Comparison of ENCODE assay signal across 18 cellular contexts in genomic region chr3:5110307-5110706, GRCh38. TPM values are rescaled to one million over a fixed set of nuclear protein-coding genes. Genes with fewer than 3 reads are reported as not detected.
DNase-seq lines count a peak whose midpoint lies in the region; ATAC-seq, FAIRE-seq and TF ChIP-seq lines count a peak whose summit lies in the region.
"Had no signal": no experiment of that assay in that cellular context is flagged by ENCODE, and none has a peak within 500 bp of the region (broad histone marks: within the 10 kb centered on the region; RNA-seq: fewer than 3 reads in every experiment).

No MANE protein-coding gene starts in this region.

- no peak for TF ChIP-seq EP300 in A549 (IDR thresholded peaks at IDR 0.05)

- no peaks in the 10 kb centered on the region for H3K9me3 Mint-ChIP-seq in Caco-2 (ENCODE audit: unreplicated experiment)
- H3K9me3 Mint-ChIP-seq in activated naive CD8-positive, alpha-beta T cell treated with anti-CD3 and anti-CD28 coated beads for 36 hours, result no peaks in the 10 kb centered on the region
- H3K9me3 Mint-ChIP-seq: CD4-positive, alpha-beta T cell; CD8-positive, alpha-beta T cell had no signal

- FAIRE-seq in A549 (lab: Jason Lieb, UNC) (no peak), urothelium cell line (lab: Jason Lieb, UNC) (no peak)
- FAIRE-seq: A204.1, G401.6, GM19239 had no signal

- DNase-seq in A549 (ENCODE audit: low read depth in 1 of 2, low spot score in 1 of 2) (peak in 1 of 2 experiments; percentile 46), Caco-2 (peak; percentile 27 to 40), HuH-7 (ENCODE audit: low spot score) (peak; percentile 76), urothelium cell line (ENCODE audit: low spot score) (no peak)
- no peak for DNase-seq in activated naive CD8-positive, alpha-beta T cell treated with anti-CD3 and anti-CD28 coated beads for 36 hours
- no peak for DNase-seq in activated CD4-positive, alpha-beta T cell treated with anti-CD3 and anti-CD28 coated beads, Interleukin-2, amount 50 U/mL, for 48 hours
- DNase-seq: 8988T; AML-193; CD4-positive, alpha-beta T cell; CD8-positive, alpha-beta T cell; DMS79 treated with DMSO at 0.1 percent for 48 hours; GF-D8 had no signal

- no peak overlapping the region for H3K27ac ChIP-seq in A549
- H3K27ac ChIP-seq: BLaER1 treated with 17β-estradiol and CSF1 and Interleukin-3, amounts not matched to agents 10 nM and 100 nM; C4-2B had no signal

- no peak overlapping the region for H3K4me3 Mint-ChIP-seq in Caco-2 (ENCODE audit: unreplicated experiment)
- no peak overlapping the region for H3K4me3 Mint-ChIP-seq in activated naive CD8-positive, alpha-beta T cell treated with anti-CD3 and anti-CD28 coated beads for 36 hours
- H3K4me3 Mint-ChIP-seq: B cell; CD4-positive, alpha-beta T cell; CD8-positive, alpha-beta T cell had no signal

- H3K36me3 ChIP-seq in Caco-2 (ENCODE audit: control insufficient read depth, insufficient read depth, low read length), result no peaks in the 10 kb centered on the region
- H3K36me3 ChIP-seq: BLaER1 treated with 17β-estradiol and CSF1 and Interleukin-3, amounts not matched to agents 10 nM and 100 nM had no signal

- POLR2A ChIA-PET in A549 (lab: Yijun Ruan, JAX) (interaction anchor here (0.5 kb wide), 1 partner anchor 615 kb away, joined by 3 read pairs; no protein-coding TSS in a partner anchor), Caco-2 (lab: Charles Lee) (no interaction called here)

- no TSS peak for BruUV-seq in Caco-2 (replicated peaks; lab: Mats Ljungman, UMichigan)

- peak; percentile 54 to 63; a peak in 4 of 6 replicates for ATAC-seq in A549
- ATAC-seq: CD8-positive, alpha-beta T cell had no signal

- TF ChIP-seq CTCF in A549 (IDR thresholded peaks at IDR 0.05) (no peak), Caco-2 (IDR thresholded peaks at IDR 0.05; ENCODE audit: insufficient read depth in 1 of 2, low read depth in 1 of 2, low read length in 1 of 2, severe bottlenecking in 1 of 2, unreplicated experiment in 1 of 2) (no peak)

- CTCF ChIA-PET in A549 (lab: Yijun Ruan, JAX), result interaction anchor here (0.9 to 1.4 kb wide), 3 partner anchors 12 to 398 kb away, joined by 4 to 5 read pairs (median 5); partner anchors contain the start of gene ARL8B
- CTCF ChIA-PET in Caco-2 (lab: Charles Lee), result no interaction called here

- 0 out of 3 replicates have a peak overlapping the region, but pooled peaks have one; percentile 24 for H3K4me2 ChIP-seq in A549
- H3K4me2 ChIP-seq: BLaER1 treated with 17β-estradiol and CSF1 and Interleukin-3, amounts not matched to agents 10 nM and 100 nM had no signal

- no peaks in the 10 kb centered on the region for H3K27me3 ChIP-seq in Caco-2 (replicated peaks; ENCODE audit: control insufficient read depth, insufficient read depth, low read length)
- H3K27me3 ChIP-seq: BLaER1 treated with 17β-estradiol and CSF1 and Interleukin-3, amounts not matched to agents 10 nM and 100 nM had no signal

- no peaks in the 10 kb centered on the region for H3K27me3 Mint-ChIP-seq in Caco-2 (ENCODE audit: insufficient read depth, unreplicated experiment)
- H3K27me3 Mint-ChIP-seq in activated naive CD8-positive, alpha-beta T cell treated with anti-CD3 and anti-CD28 coated beads for 36 hours, result no peaks in the 10 kb centered on the region
- H3K27me3 Mint-ChIP-seq: CD4-positive, alpha-beta T cell had no signal

- no peak for TF ChIP-seq RAD21 in A549 (conservative IDR thresholded peaks at IDR 0.05 in 1 of 2, IDR thresholded peaks at IDR 0.05 in 1 of 2)

- H3K4me3 ChIP-seq in A549, result no peak overlapping the region
- H3K4me3 ChIP-seq in Caco-2 (ENCODE audit: low read depth, low read length), result no peak overlapping the region
- H3K4me3 ChIP-seq: BLaER1 treated with 17β-estradiol and CSF1 and Interleukin-3, amounts not matched to agents 10 nM and 100 nM had no signal

- H3K36me3 Mint-ChIP-seq in Caco-2 (ENCODE audit: insufficient read depth, unreplicated experiment), result no peaks in the 10 kb centered on the region
- no peaks in the 10 kb centered on the region for H3K36me3 Mint-ChIP-seq in activated naive CD8-positive, alpha-beta T cell treated with anti-CD3 and anti-CD28 coated beads for 36 hours
- H3K36me3 Mint-ChIP-seq: CD8-positive, alpha-beta T cell had no signal

- no peak overlapping the region for H3K27ac Mint-ChIP-seq in Caco-2 (ENCODE audit: unreplicated experiment)
- H3K27ac Mint-ChIP-seq in activated naive CD8-positive, alpha-beta T cell treated with anti-CD3 and anti-CD28 coated beads for 36 hours, result no peak overlapping the region
- H3K27ac Mint-ChIP-seq: B cell; CD4-positive, alpha-beta T cell; CD8-positive, alpha-beta T cell had no signal

- H3K4me1 Mint-ChIP-seq in Caco-2 (ENCODE audit: low read depth, unreplicated experiment), result peaks cover 8% of the 10 kb centered on the region
- no peaks in the 10 kb centered on the region for H3K4me1 Mint-ChIP-seq in activated naive CD8-positive, alpha-beta T cell treated with anti-CD3 and anti-CD28 coated beads for 36 hours
- H3K4me1 Mint-ChIP-seq: B cell had no signal

- intact Hi-C loops in Caco-2 (cut with micrococcal nuclease; ENCODE audit: unreplicated experiment), result no loop called here

- WGBS in A549 (ENCODE audit: missing lambda C conversion rate), result 26% methylated on average over 3 of the region's 3 CpGs

- no peak for TF ChIP-seq POLR2A in A549 (IDR thresholded peaks at IDR 0.05; ENCODE audit: low read length)

- H3K9me3 ChIP-seq in A549, result no peaks in the 10 kb centered on the region
- H3K9me3 ChIP-seq in Caco-2, result 0 out of 2 replicates have a peak, but pooled peaks cover 2% of the 10 kb centered on the region

- peaks cover 2% of the 10 kb centered on the region; the same call in 1 of the 3 replicates for H3K4me1 ChIP-seq in A549
- H3K4me1 ChIP-seq in Caco-2, result peaks cover 19% of the 10 kb centered on the region

TF ChIP-seq in A549, 52 proteins besides CTCF, POLR2A, EP300 and RAD21:
- TF ChIP-seq PHF8 (IDR thresholded peaks at IDR 0.05; ENCODE audit: borderline replicate concordance, low read depth), result no peak
- no peak for TF ChIP-seq ELK1 (IDR thresholded peaks at IDR 0.05; ENCODE audit: low read depth, low read length)
- TF ChIP-seq ZNF302 (CRISPR knock-in tag; IDR thresholded peaks at IDR 0.05), result no peak
- no peak for TF ChIP-seq HEYL (CRISPR knock-in tag; IDR thresholded peaks at IDR 0.05)
- TF ChIP-seq NPAS2 (CRISPR knock-in tag; IDR thresholded peaks at IDR 0.05; ENCODE audit: borderline replicate concordance), result no peak
- no peak for TF ChIP-seq NFE2L2 (conservative IDR thresholded peaks at IDR 0.05; ENCODE audit: low read length)
TF ChIP-seq in A549: peak in this region for 0.

RNA-seq across cellular contexts. Expression of gene ARL8B, which starts 11.8 kb away (rescaled TPM):
- polyA plus RNA-seq in A549 (2011; rRNA removed) (51.2 and 85.3 TPM in 2 replicates), A549 (2017; fragmentation: RNase III; extraction: RNeasy Plus Mini Kit Qiagen cat#74134 plus additional on column Dnase treatment) (49.5 to 51.7 TPM (median 50.4 TPM) in 3 replicates)
- polyA plus RNA-seq in A549 (2012; cell fraction: cytosol; rRNA removed), result 22.2 and 27.9 TPM in 2 replicates
- polyA plus RNA-seq in A549 (2012; cell fraction: nucleus; rRNA removed), result 16.9 and 25.4 TPM in 2 replicates
- polyA minus RNA-seq in A549 (2011; rRNA and poly(A)+ RNA removed), result 10.4 and 12.4 TPM in 2 replicates
- 56.1 and 65.0 TPM in 2 replicates for total RNA-seq in Caco-2 (2022)
- total RNA-seq in activated naive CD8-positive, alpha-beta T cell treated with anti-CD3 and anti-CD28 coated beads for 36 hours, result 10 to 100 TPM; 52.7 to 56.3 TPM

Comparison
In these comparisons a context has a peak if more than half of its experiments do, and no peak if none do; other contexts are left out.
1. DNase-seq: peak in Caco-2 (2 of 2) and HuH-7 (single experiment); none in activated naive CD8-positive, alpha-beta T cell treated with anti-CD3 and anti-CD28 coated beads for 36 hours (single experiment), urothelium cell line (single experiment) and activated CD4-positive, alpha-beta T cell treated with anti-CD3 and anti-CD28 coated beads, Interleukin-2, amount 50 U/mL, for 48 hours (0 of 2).